In the genomic region with DNA sequence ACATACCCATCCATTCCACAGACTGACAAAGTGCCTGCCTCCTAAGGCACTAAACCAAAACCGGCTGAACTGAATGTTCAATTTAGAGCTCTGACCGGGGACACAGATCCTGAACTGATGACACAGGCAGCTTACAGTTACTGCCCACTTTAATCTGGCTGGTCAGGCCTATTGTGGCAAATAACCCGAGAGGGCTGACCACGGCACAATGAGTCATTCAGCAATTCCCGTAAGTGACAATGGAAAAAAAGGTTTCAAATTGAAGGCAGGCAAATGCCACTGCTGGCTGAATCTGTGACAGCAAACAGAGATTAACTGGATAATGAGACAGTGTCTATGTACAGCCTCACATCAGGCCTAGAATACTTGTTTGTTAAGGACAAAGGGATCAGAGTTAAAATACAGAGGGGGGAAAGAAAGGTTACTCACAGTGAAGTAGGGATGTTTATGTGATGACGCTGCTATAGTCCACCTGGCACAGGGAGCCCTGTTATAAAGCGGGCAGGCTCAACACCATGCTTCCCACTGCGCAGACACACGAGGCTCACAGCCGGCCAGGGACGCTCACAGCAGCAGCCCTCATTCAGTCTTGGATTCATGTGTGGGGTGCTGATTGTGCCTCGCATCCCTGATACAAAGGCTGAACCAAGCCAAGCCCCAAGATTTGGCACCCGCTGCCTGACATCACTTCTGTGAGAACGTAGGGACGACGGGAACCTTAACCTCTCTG, we compare ENCODE assay signal across 9 cellular contexts. TPM values are rescaled to one million over a fixed set of nuclear protein-coding genes. Genes with fewer than 3 reads are reported as not detected.
A peak's percentile ranks its signal among the peaks of the same experiment; 100 is the strongest.
DNase-seq lines count a peak whose midpoint lies in the region; ATAC-seq and TF ChIP-seq lines count a peak whose summit lies in the region.
"Had no signal": no experiment of that assay in that cellular context is flagged by ENCODE, and none has a peak within 500 bp of the region (broad histone marks: within the 10 kb centered on the region; RNA-seq: fewer than 3 reads in every experiment).

No MANE protein-coding gene starts in this region.

- H3K27ac ChIP-seq in RWPE2 (ENCODE audit: poor library complexity, severe bottlenecking), result no peak overlapping the region
- peak overlapping the region; percentile 76 for H3K27ac ChIP-seq in psoas muscle
- H3K27ac ChIP-seq in esophagus squamous epithelium, result peak overlapping the region in 2 of 4 donors; percentile 5 to 16
- H3K27ac ChIP-seq: neutrophil had no signal

- peak; percentile 49 for ATAC-seq in RWPE2 (ENCODE audit: low read depth)
- ATAC-seq in psoas muscle, result peak; percentile 93 to 96 (median 95)
- no peak for ATAC-seq in HG03342 (IDR thresholded peaks at IDR 0.05; ENCODE audit: unreplicated experiment)
- ATAC-seq in HG03442 (IDR thresholded peaks at IDR 0.05; ENCODE audit: unreplicated experiment), result no peak

- no peak for TF ChIP-seq CTCF in RWPE2 (IDR thresholded peaks at IDR 0.05; ENCODE audit: poor library complexity, severe bottlenecking)
- no peak for TF ChIP-seq CTCF in psoas muscle (IDR thresholded peaks at IDR 0.05)
- no peak for TF ChIP-seq CTCF in esophagus squamous epithelium (IDR thresholded peaks at IDR 0.05)

- H3K36me3 ChIP-seq in RWPE2 (ENCODE audit: low read depth) (peaks cover 15% of the 10 kb centered on the region), psoas muscle (ENCODE audit: insufficient read depth in 1 of 2, low read depth in 1 of 2) (peaks cover 2 to 35% of the 10 kb centered on the region in 2 donors), esophagus squamous epithelium (peaks cover 1 to 53% (median 2%) of the 10 kb centered on the region in 3 donors)

- intact Hi-C loops in psoas muscle (cut with DNase I) (no loop called here), esophagus squamous epithelium (cut with DNase I) (loop anchor here (10.0 kb wide), 1 partner anchor 410 kb away; no protein-coding TSS in a partner anchor)

- H3K4me3 ChIP-seq in RWPE2 (ENCODE audit: severe bottlenecking) (no peak overlapping the region), psoas muscle (no peak overlapping the region), esophagus squamous epithelium (no peak overlapping the region)

- no peak for TF ChIP-seq POLR2A in esophagus squamous epithelium (IDR thresholded peaks at IDR 0.05)

- H3K9me3 ChIP-seq in RWPE2 (ENCODE audit: severe bottlenecking) (no peaks in the 10 kb centered on the region), psoas muscle (no peaks in the 10 kb centered on the region), esophagus squamous epithelium (no peaks in the 10 kb centered on the region)
- H3K9me3 ChIP-seq: neutrophil had no signal

- WGBS in psoas muscle, 3 donors, result 59 to 75% (median 63%) methylated on average over 16 of the region's 16 CpGs
- WGBS in esophagus squamous epithelium, 2 donors, result 71 to 74% methylated on average over 11 to 12 of the region's 16 CpGs

- H3K4me1 ChIP-seq in RWPE2 (ENCODE audit: insufficient read depth, poor library complexity, severe bottlenecking) (no peaks in the 10 kb centered on the region), psoas muscle (no peaks in the 10 kb centered on the region), esophagus squamous epithelium (no peaks in the 10 kb centered on the region)

- DNase-seq in GM04504 (ENCODE audit: low read depth) (peak; percentile 54), RWPE2 (ENCODE audit: low spot score) (no peak), fibroblast of gingiva (ENCODE audit: low read depth) (peak; percentile 85), psoas muscle (peak; percentile 39 to 62), esophagus squamous epithelium (lab: John Stamatoyannopoulos, UW) (no peak), NCI-H1092 (lab: John Stamatoyannopoulos, UW) (no peak)

- no peaks in the 10 kb centered on the region for H3K27me3 ChIP-seq in RWPE2 (ENCODE audit: insufficient read depth, poor library complexity, severe bottlenecking)
- no peaks in the 10 kb centered on the region for H3K27me3 ChIP-seq in psoas muscle (ENCODE audit: insufficient read depth in 3 of 3, low read length in 2 of 3)
- H3K27me3 ChIP-seq in esophagus squamous epithelium, result no peaks in the 10 kb centered on the region
- H3K27me3 ChIP-seq: neutrophil had no signal

RNA-seq across cellular contexts. Expression of gene RTN4IP1, which starts 54.4 kb away (rescaled TPM):
- total RNA-seq in psoas muscle (10 to 100 TPM; 10.0 to 14.4 (median 11.5) TPM), esophagus squamous epithelium (10 to 100 TPM in 1 of 4 donors, 1 to 10 TPM in 3; 1.6 to 11.1 (median 6.0) TPM)
- polyA plus RNA-seq in psoas muscle, result 10 to 100 TPM; 10.5 to 25.6 (median 18.4) TPM

RNA-seq across cellular contexts. Expression of gene QRSL1, which starts 54.5 kb away (rescaled TPM):
- 10 to 100 TPM; 14.8 to 23.6 (median 19.7) TPM for total RNA-seq in psoas muscle
- 10 to 100 TPM; 17.1 to 27.2 (median 20.2) TPM for polyA plus RNA-seq in psoas muscle
- 10 to 100 TPM in 2 of 4 donors, 1 to 10 TPM in 2; 4.8 to 11.1 (median 9.3) TPM for total RNA-seq in esophagus squamous epithelium

Comparison
In these comparisons a context has a peak if more than half of its experiments do, and no peak if none do; other contexts are left out.
1. DNase-seq: peak in GM04504 (single experiment), fibroblast of gingiva (single experiment) and psoas muscle (2 of 2); none in RWPE2 (single experiment), esophagus squamous epithelium (single experiment) and NCI-H1092 (single experiment).
2. ATAC-seq: peak in RWPE2 (single experiment) and psoas muscle (4 of 4); none in HG03342 (single experiment) and HG03442 (single experiment).